In the genomic region with DNA sequence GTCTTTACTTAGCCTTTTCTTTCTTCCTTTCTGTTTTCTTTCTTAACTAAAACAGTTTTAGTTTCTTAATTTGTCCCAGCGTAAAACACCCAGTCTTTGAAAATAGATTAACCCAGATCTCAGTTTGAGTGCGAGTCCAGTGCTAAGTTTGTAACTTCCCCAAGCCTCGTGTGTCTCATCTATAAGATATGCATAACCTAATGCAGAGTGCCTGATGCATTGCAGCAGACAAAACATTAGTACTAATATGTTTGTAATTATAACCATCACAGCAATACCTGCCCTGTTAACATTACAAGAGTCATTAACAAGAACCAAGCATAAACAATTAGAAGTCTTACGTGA, we compare ENCODE assay signal across 8 cellular contexts. TPM values are rescaled to one million over a fixed set of nuclear protein-coding genes. Genes with fewer than 3 reads are reported as not detected.
DNase-seq lines count a peak whose midpoint lies in the region; ATAC-seq lines count a peak whose summit lies in the region.

No MANE protein-coding gene starts in this region.

- H3K27me3 Mint-ChIP-seq in activated CD8-positive, alpha-beta memory T cell treated with anti-CD3 and anti-CD28 coated beads, Interleukin-2, amount 10 ng/mL, durations not matched to agents 7 days and 5 days = peaks cover 6% of the 10 kb centered on the region

- no peak overlapping the region for H3K18ac ChIP-seq in mesenchymal stem cell (ENCODE audit: low read depth in 1 of 2, low read length in 2 of 2)

- no peak overlapping the region for H3K4me2 ChIP-seq in mesenchymal stem cell (ENCODE audit: low read length, poor library complexity, severe bottlenecking)

- H3K27ac Mint-ChIP-seq in activated CD8-positive, alpha-beta memory T cell treated with anti-CD3 and anti-CD28 coated beads, Interleukin-2, amount 10 ng/mL, durations not matched to agents 7 days and 5 days = peak overlapping the region; percentile 96

- WGBS in mesenchymal stem cell = 0% methylated on average over 2 of the region's 4 CpGs

- ATAC-seq in activated CD8-positive, alpha-beta memory T cell treated with anti-CD3 and anti-CD28 coated beads, Interleukin-2, amount 10 ng/mL, durations not matched to agents 7 days and 5 days = no peak
- ATAC-seq in GM18909 (IDR thresholded peaks at IDR 0.05; ENCODE audit: poor library complexity, unreplicated experiment) = no peak
- no peak for ATAC-seq in GM19328 (IDR thresholded peaks at IDR 0.05; ENCODE audit: unreplicated experiment)

- H2BK12ac ChIP-seq in mesenchymal stem cell (ENCODE audit: low read length in 2 of 2) = no peak overlapping the region

- H3K9me3 ChIP-seq in mesenchymal stem cell (ENCODE audit: control insufficient read depth, low read length) = no peaks in the 10 kb centered on the region

- H3K36me3 ChIP-seq in mesenchymal stem cell (ENCODE audit: control insufficient read depth in 1 of 2, insufficient read depth in 2 of 2, low read depth in 1 of 2, low read length in 2 of 2) = no peaks in the 10 kb centered on the region

- H2AFZ ChIP-seq in mesenchymal stem cell (ENCODE audit: low read depth, low read length) = no peak overlapping the region

- H2BK120ac ChIP-seq in mesenchymal stem cell (ENCODE audit: low read depth, low read length) = no peak overlapping the region

- peaks cover 2% of the 10 kb centered on the region for H3K79me1 ChIP-seq in mesenchymal stem cell (replicated peaks; ENCODE audit: low read length, poor library complexity, severe bottlenecking)

- H4K8ac ChIP-seq in mesenchymal stem cell (ENCODE audit: low read length) = no peak overlapping the region

- H3K9ac ChIP-seq in mesenchymal stem cell (ENCODE audit: low read length) = peak overlapping the region; percentile 96

- peaks cover 0 to 15% of the 10 kb centered on the region in 2 experiments for H3K27me3 ChIP-seq in mesenchymal stem cell (ENCODE audit: control insufficient read depth in 1 of 2, insufficient read depth in 1 of 2, low read length in 2 of 2)

- H3K9me3 Mint-ChIP-seq in activated CD8-positive, alpha-beta memory T cell treated with anti-CD3 and anti-CD28 coated beads, Interleukin-2, amount 10 ng/mL, durations not matched to agents 7 days and 5 days (ENCODE audit: low read depth) = no peaks in the 10 kb centered on the region

- no peak overlapping the region for H4K91ac ChIP-seq in mesenchymal stem cell (ENCODE audit: low read length)

- CTCF ChIA-PET in activated CD8-positive, alpha-beta memory T cell treated with anti-CD3 and anti-CD28 coated beads, Interleukin-2, amount 10 ng/mL, durations not matched to agents 7 days and 5 days (lab: Charles Lee) = interaction anchor here (2.7 kb wide), 1 partner anchor 523 kb away, joined by 10 read pairs; no protein-coding TSS in a partner anchor

- H3K4me1 Mint-ChIP-seq in activated CD8-positive, alpha-beta memory T cell treated with anti-CD3 and anti-CD28 coated beads, Interleukin-2, amount 10 ng/mL, durations not matched to agents 7 days and 5 days = peaks cover 36% of the 10 kb centered on the region

- H3K4me3 ChIP-seq in mesenchymal stem cell (ENCODE audit: insufficient read depth in 1 of 2, low read depth in 1 of 2, low read length in 2 of 2) = peak overlapping the region in 1 of 2 experiments; percentile 91

- DNase-seq in activated CD8-positive, alpha-beta memory T cell treated with anti-CD3 and anti-CD28 coated beads, Interleukin-2, amount 10 ng/mL, durations not matched to agents 7 days and 5 days = no peak
- DNase-seq in activated CD8-positive, alpha-beta memory T cell treated with anti-CD3 and anti-CD28 coated beads, Interleukin-2, amount 50 U/mL, for 4 hours = no peak
- DNase-seq in NCI-H2227 (lab: John Stamatoyannopoulos, UW; ENCODE audit: unreplicated experiment) = peak; percentile 51
- no peak for DNase-seq in caudate nucleus (lab: John Stamatoyannopoulos, UW)
- DNase-seq in mesenchymal stem cell = peak; percentile 52
- DNase-seq in AML-193 (lab: John Stamatoyannopoulos, UW) = no peak

- no peak overlapping the region for H3K14ac ChIP-seq in mesenchymal stem cell (ENCODE audit: low read length in 2 of 2)

- H2AK5ac ChIP-seq in mesenchymal stem cell (ENCODE audit: low read length, severe bottlenecking) = no peak overlapping the region

- H3K23ac ChIP-seq in mesenchymal stem cell (ENCODE audit: low read length in 2 of 2) = no peak overlapping the region

- no peak overlapping the region for H2BK15ac ChIP-seq in mesenchymal stem cell (ENCODE audit: low read depth, poor library complexity, severe bottlenecking)

- H3K27ac ChIP-seq in caudate nucleus (ENCODE audit: low read depth, low read length) = peak overlapping the region; percentile 86
- peak overlapping the region; percentile 67 for H3K27ac ChIP-seq in mesenchymal stem cell (ENCODE audit: low read length, poor library complexity, severe bottlenecking)

- no peak overlapping the region for H2BK5ac ChIP-seq in mesenchymal stem cell (ENCODE audit: low read depth, low read length, poor library complexity, severe bottlenecking)

- peak overlapping the region; percentile 85 for H3K4me3 Mint-ChIP-seq in activated CD8-positive, alpha-beta memory T cell treated with anti-CD3 and anti-CD28 coated beads, Interleukin-2, amount 10 ng/mL, durations not matched to agents 7 days and 5 days

- peaks cover 3% of the 10 kb centered on the region for H3K4me1 ChIP-seq in mesenchymal stem cell (ENCODE audit: control insufficient read depth, insufficient read depth, low read depth, low read length)

- H3K4ac ChIP-seq in mesenchymal stem cell (ENCODE audit: low read depth in 1 of 2, low read length in 2 of 2) = no peak overlapping the region

- H3K36me3 Mint-ChIP-seq in activated CD8-positive, alpha-beta memory T cell treated with anti-CD3 and anti-CD28 coated beads, Interleukin-2, amount 10 ng/mL, durations not matched to agents 7 days and 5 days = no peaks in the 10 kb centered on the region

RNA-seq across cellular contexts. Expression of a gene that starts 0.5 kb away (rescaled TPM):
- total RNA-seq in activated CD8-positive, alpha-beta memory T cell treated with anti-CD3 and anti-CD28 coated beads, Interleukin-2, amount 10 ng/mL, durations not matched to agents 7 days and 5 days = 10 to 100 TPM; 11.7 to 12.7 TPM
- 10.3 TPM for polyA plus RNA-seq in mesenchymal stem cell (2013, experiment 1 of 2)
- polyA plus RNA-seq in mesenchymal stem cell (2013, experiment 2 of 2) = 10.1 TPM

Comparison
In these comparisons a context has a peak if more than half of its experiments do, and no peak if none do; other contexts are left out.
1. DNase-seq: peak in NCI-H2227 (single experiment) and mesenchymal stem cell (single experiment); none in activated CD8-positive, alpha-beta memory T cell treated with anti-CD3 and anti-CD28 coated beads, Interleukin-2, amount 10 ng/mL, durations not matched to agents 7 days and 5 days (single experiment), activated CD8-positive, alpha-beta memory T cell treated with anti-CD3 and anti-CD28 coated beads, Interleukin-2, amount 50 U/mL, for 4 hours (single experiment), caudate nucleus (0 of 61) and AML-193 (0 of 2).